In genomic region chr16:85936761-85937343, GRCh38 we compare ENCODE assay signal across 11 cellular contexts.
DNase-seq lines count a peak whose midpoint lies in the region; ATAC-seq lines count a peak whose summit lies in the region.
"Had no signal": no experiment of that assay in that cellular context is flagged by ENCODE, and none has a peak within 500 bp of the region (broad histone marks: within the 10 kb centered on the region; RNA-seq: fewer than 3 reads in every experiment).

No MANE protein-coding gene starts in this region.

- ATAC-seq in activated CD4-positive, CD25-positive, alpha-beta regulatory T cell treated with anti-CD3 and anti-CD28 coated beads, Interleukin-2, amount 50 U/mL, for 24 hours = peak; percentile 12 to 23
- ATAC-seq in HG03097 (IDR thresholded peaks at IDR 0.05; ENCODE audit: low FRiP score, unreplicated experiment) (peak; percentile 7), GM19467 (IDR thresholded peaks at IDR 0.05; ENCODE audit: unreplicated experiment) (no peak)

- DNase-seq in activated CD4-positive, CD25-positive, alpha-beta regulatory T cell treated with anti-CD3 and anti-CD28 coated beads, Interleukin-2, amount 50 U/mL, for 72 hours = no peak
- peak; percentile 69 to 73 for DNase-seq in activated T-cell treated with anti-CD3 and anti-CD28 coated beads, Interleukin-2, amount 50 U/mL, for 48 hours
- DNase-seq in stimulated activated CD4-positive, alpha-beta T cell treated with anti-CD3 and anti-CD28 coated beads, Interleukin-2, amount 100 ng/mL, for 24 hours = peak; percentile 33 to 45
- DNase-seq in NCI-H2029 treated with DMSO at 0.1 percent for 48 hours (lab: John Stamatoyannopoulos, UW) (no peak), NCI-H748 treated with DMSO at 0.1 percent for 48 hours (lab: John Stamatoyannopoulos, UW) (no peak)
- DNase-seq: left lung, Right ventricle myocardium superior, tibial artery had no signal

Comparison
In these comparisons a context has a peak if more than half of its experiments do, and no peak if none do; other contexts are left out.
1. DNase-seq: peak in activated T-cell treated with anti-CD3 and anti-CD28 coated beads, Interleukin-2, amount 50 U/mL, for 48 hours (2 of 2) and stimulated activated CD4-positive, alpha-beta T cell treated with anti-CD3 and anti-CD28 coated beads, Interleukin-2, amount 100 ng/mL, for 24 hours (2 of 2); none in activated CD4-positive, CD25-positive, alpha-beta regulatory T cell treated with anti-CD3 and anti-CD28 coated beads, Interleukin-2, amount 50 U/mL, for 72 hours (single experiment), NCI-H2029 treated with DMSO at 0.1 percent for 48 hours (single experiment) and NCI-H748 treated with DMSO at 0.1 percent for 48 hours (single experiment).